1 cellular context compared by ENCODE assay signal in genomic region chr1:17494114-17494729, GRCh38.
A peak's percentile ranks its signal among the peaks of the same experiment; 100 is the strongest.
TF ChIP-seq lines count a peak whose summit lies in the region.

No MANE protein-coding gene starts in this region.

TF ChIP-seq in K562, 482 proteins besides CTCF, POLR2A, EP300 and RAD21 (continued from another document and continues in another):
- TF ChIP-seq ZBTB8A (IDR thresholded peaks at IDR 0.05; ENCODE audit: partially characterized antibody) (no peak), ATF6 (CRISPR knock-in tag; IDR thresholded peaks at IDR 0.05) (no peak), U2AF1 (optimal IDR thresholded peaks at IDR 0.05; ENCODE audit: low read depth, low read length) (no peak), POU5F1 (IDR thresholded peaks at IDR 0.05; ENCODE audit: borderline replicate concordance, low read depth, low read length, partially characterized antibody) (no peak), ZBTB9 (CRISPR knock-in tag; IDR thresholded peaks at IDR 0.05) (no peak), SLC30A9 (CRISPR knock-in tag; IDR thresholded peaks at IDR 0.05) (no peak), ZBTB17 (CRISPR knock-in tag; IDR thresholded peaks at IDR 0.05) (no peak), ETV5 (CRISPR knock-in tag; IDR thresholded peaks at IDR 0.05; ENCODE audit: low read depth) (peak; percentile 68; the same call in 1 of the 2 replicates), SRSF1 (IDR thresholded peaks at IDR 0.05; ENCODE audit: low read depth, low read length) (no peak), STAT6 (CRISPR knock-in tag; IDR thresholded peaks at IDR 0.05) (no peak), ZBTB7A (IDR thresholded peaks at IDR 0.05; ENCODE audit: borderline replicate concordance, control insufficient read depth, low read depth, low read length) (no peak), PHTF2 (CRISPR knock-in tag; IDR thresholded peaks at IDR 0.05) (no peak), HIVEP1 (CRISPR knock-in tag; IDR thresholded peaks at IDR 0.05) (no peak), CBFA2T3 (IDR thresholded peaks at IDR 0.05) (peak; percentile 55), STAG1 (CRISPR knock-in tag; IDR thresholded peaks at IDR 0.05; ENCODE audit: borderline replicate concordance) (peak; percentile 46; the same call in 1 of the 2 replicates), SMARCE1 (IDR thresholded peaks at IDR 0.05) (peak; percentile 36; the same call in 1 of the 2 replicates), DNMT1 (IDR thresholded peaks at IDR 0.05) (no peak), C11orf30 (IDR thresholded peaks at IDR 0.05; ENCODE audit: low read depth) (peak; percentile 90), BRD4 (IDR thresholded peaks at IDR 0.05) (no peak), ZNF217 (CRISPR knock-in tag; IDR thresholded peaks at IDR 0.05) (no peak), PURB (CRISPR knock-in tag; IDR thresholded peaks at IDR 0.05; ENCODE audit: low read depth) (no peak), BRF2 (IDR thresholded peaks at IDR 0.05; ENCODE audit: borderline replicate concordance, insufficient read depth, insufficient read length) (no peak), CHCHD3 (CRISPR knock-in tag; IDR thresholded peaks at IDR 0.05) (no peak), ZFP30 (CRISPR knock-in tag; IDR thresholded peaks at IDR 0.05; ENCODE audit: borderline replicate concordance) (no peak), ZNF277 (CRISPR knock-in tag; IDR thresholded peaks at IDR 0.05; ENCODE audit: borderline replicate concordance) (no peak), ARID1B (IDR thresholded peaks at IDR 0.05) (peak; percentile 62), TAL1 (IDR thresholded peaks at IDR 0.05) (no peak), NR2F6 (CRISPR knock-in tag; IDR thresholded peaks at IDR 0.05) (no peak), NFYB (IDR thresholded peaks at IDR 0.05; ENCODE audit: extremely low read depth, insufficient read length) (no peak), KAT8 (IDR thresholded peaks at IDR 0.05; ENCODE audit: low read depth) (no peak), RCOR1 (IDR thresholded peaks at IDR 0.05; ENCODE audit: borderline replicate concordance in 1 of 2, low read depth in 2 of 2, low read length in 2 of 2) (peak; percentile 39 to 96; a peak in 3 of 4 replicates), SNAPC5 (CRISPR knock-in tag; IDR thresholded peaks at IDR 0.05) (no peak), CBX2 (IDR thresholded peaks at IDR 0.05; ENCODE audit: insufficient read depth, low read length, poor library complexity, severe bottlenecking) (no peak), MLX (CRISPR knock-in tag; conservative IDR thresholded peaks at IDR 0.05) (no peak), GTF2A2 (tag; IDR thresholded peaks at IDR 0.05) (no peak), HEY1 (CRISPR knock-in tag; IDR thresholded peaks at IDR 0.05; ENCODE audit: borderline replicate concordance) (no peak), CHD2 (IDR thresholded peaks at IDR 0.05; ENCODE audit: low read depth, low read length) (0 out of 2 replicates have a peak, but pooled peaks have one; percentile 26), ZNF830 (CRISPR knock-in tag; IDR thresholded peaks at IDR 0.05) (no peak), CBX1 (IDR thresholded peaks at IDR 0.05; ENCODE audit: low read depth) (0 out of 2 replicates have a peak, but pooled peaks have one; percentile 30), XRCC4 (IDR thresholded peaks at IDR 0.05; ENCODE audit: extremely low read depth, insufficient read depth, insufficient read length) (no peak), ZNF253 (CRISPR knock-in tag; conservative IDR thresholded peaks at IDR 0.05) (no peak), CCNT2 (IDR thresholded peaks at IDR 0.05; ENCODE audit: borderline replicate concordance, extremely low read depth, insufficient read length, low read depth, low read length) (no peak), HDGF (IDR thresholded peaks at IDR 0.05) (no peak), NFATC3 (IDR thresholded peaks at IDR 0.05) (no peak), ZNF121 (CRISPR knock-in tag; conservative IDR thresholded peaks at IDR 0.05) (no peak), STAT5B (CRISPR knock-in tag; IDR thresholded peaks at IDR 0.05) (no peak), RBM25 (IDR thresholded peaks at IDR 0.05; ENCODE audit: low read depth, low read length, severe bottlenecking) (peak; percentile 98), HMBOX1 (IDR thresholded peaks at IDR 0.05) (no peak), EZH2 (IDR thresholded peaks at IDR 0.05; ENCODE audit: borderline replicate concordance, low read depth, low read length) (no peak; the same call in 1 of the 2 replicates), MYNN (IDR thresholded peaks at IDR 0.05) (peak; percentile 57; the same call in 1 of the 2 replicates), MYNN (CRISPR knock-in tag; IDR thresholded peaks at IDR 0.05) (no peak), ZNF280A (IDR thresholded peaks at IDR 0.05; ENCODE audit: low read depth, partially characterized antibody) (no peak), ATF2 (CRISPR knock-in tag; IDR thresholded peaks at IDR 0.05) (no peak), RB1 (IDR thresholded peaks at IDR 0.05; ENCODE audit: low read depth) (peak; percentile 53; the same call in 1 of the 2 replicates), ZFPM2 (CRISPR knock-in tag; IDR thresholded peaks at IDR 0.05) (0 out of 2 replicates have a peak, but pooled peaks have one; percentile 10), NR2C2 (CRISPR knock-in tag; IDR thresholded peaks at IDR 0.05) (no peak), NR2C2 (tag; IDR thresholded peaks at IDR 0.05) (no peak), SMARCA4 (IDR thresholded peaks at IDR 0.05) (peak; percentile 73), KDM5B (IDR thresholded peaks at IDR 0.05; ENCODE audit: insufficient replicate concordance, low read depth, low read length) (no peak), ELK1 (CRISPR knock-in tag; IDR thresholded peaks at IDR 0.05) (no peak), TFAM (CRISPR knock-in tag; conservative IDR thresholded peaks at IDR 0.05) (no peak), PTBP1 (IDR thresholded peaks at IDR 0.05; ENCODE audit: low read depth, low read length) (peak; percentile 94), IRF2 (CRISPR knock-in tag; IDR thresholded peaks at IDR 0.05) (no peak), ZNF780A (CRISPR knock-in tag; IDR thresholded peaks at IDR 0.05) (no peak), RBM17 (IDR thresholded peaks at IDR 0.05; ENCODE audit: borderline replicate concordance, low read depth, low read length) (no peak), SETDB1 (IDR thresholded peaks at IDR 0.05; ENCODE audit: low read length) (no peak)
